23 cellular contexts compared by ENCODE assay signal in the genomic region with DNA sequence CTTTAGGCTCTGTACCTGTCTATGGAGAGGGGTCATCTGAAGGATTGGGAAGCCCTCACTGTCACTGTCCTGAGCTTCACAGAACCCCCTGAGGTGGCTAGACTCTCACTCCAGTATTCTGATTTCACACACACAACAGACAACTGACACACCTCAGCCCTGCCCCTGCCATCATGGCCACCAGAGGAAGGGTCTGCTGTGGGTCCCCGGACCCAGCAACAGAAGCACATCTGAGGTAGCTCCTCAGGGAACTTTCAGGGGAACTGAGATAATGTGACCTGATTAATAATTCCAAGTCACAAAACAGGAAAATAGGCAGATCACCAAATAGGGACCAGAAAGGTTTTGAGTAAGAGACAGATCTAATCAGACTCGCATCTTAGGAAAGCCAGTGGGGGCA. TPM values are rescaled to one million over a fixed set of nuclear protein-coding genes. Genes with fewer than 3 reads are reported as not detected.
DNase-seq lines count a peak whose midpoint lies in the region; ATAC-seq and TF ChIP-seq lines count a peak whose summit lies in the region.
"Had no signal": no experiment of that assay in that cellular context is flagged by ENCODE, and none has a peak within 500 bp of the region (broad histone marks: within the 10 kb centered on the region; RNA-seq: fewer than 3 reads in every experiment).

No MANE protein-coding gene starts in this region.

- in situ Hi-C loops in gastrocnemius medialis (cut with MboI; ENCODE audit: low sequenced_read_pairs in 4 of 4): loop anchor here in 1 of 4 donors (25.0 kb wide), 1 partner anchor 268 kb away; a partner anchor contains a TSS

- H3K4me1 Mint-ChIP-seq in activated T-cell treated with anti-CD3 and anti-CD28 coated beads, Interleukin-2, amount 50 U/mL, for 72 hours (ENCODE audit: low read depth): peaks cover 9% of the 10 kb centered on the region
- peaks cover 3% of the 10 kb centered on the region for H3K4me1 Mint-ChIP-seq in activated T-cell treated with anti-CD3 and anti-CD28 coated beads, Interleukin-2, amount 50 U/mL, for 4 hours (ENCODE audit: low read depth)
- H3K4me1 Mint-ChIP-seq in HFFc6 (ENCODE audit: low read depth) (peaks cover 16% of the 10 kb centered on the region), T-helper 17 cell (peaks cover 3% of the 10 kb centered on the region)

- no peak overlapping the region for H3K4me3 Mint-ChIP-seq in activated T-cell treated with anti-CD3 and anti-CD28 coated beads, Interleukin-2, amount 50 U/mL, for 72 hours
- H3K4me3 Mint-ChIP-seq in activated T-cell treated with anti-CD3 and anti-CD28 coated beads, Interleukin-2, amount 50 U/mL, for 4 hours: no peak overlapping the region
- H3K4me3 Mint-ChIP-seq in HFFc6 (no peak overlapping the region), T-helper 17 cell (no peak overlapping the region)
- H3K4me3 Mint-ChIP-seq: H9 had no signal

- peaks cover 0 to 90% of the 10 kb centered on the region in 2 donors for H3K36me3 ChIP-seq in gastrocnemius medialis

- no peak for TF ChIP-seq CTCF in HFFc6 (IDR thresholded peaks at IDR 0.05)
- no peak for TF ChIP-seq CTCF in gastrocnemius medialis (IDR thresholded peaks at IDR 0.05 in 4 of 5, conservative IDR thresholded peaks at IDR 0.05 in 1 of 5)

- no peak for ATAC-seq in activated T-cell treated with anti-CD3 and anti-CD28 coated beads, Interleukin-2, amount 50 U/mL, for 72 hours (replicated peaks in 1 of 2)
- ATAC-seq in activated T-cell treated with anti-CD3 and anti-CD28 coated beads, Interleukin-2, amount 50 U/mL, for 4 hours: no peak
- ATAC-seq in T-helper 17 cell (no peak), gastrocnemius medialis (no peak), HG03196 (IDR thresholded peaks at IDR 0.05; ENCODE audit: unreplicated experiment) (no peak)
- ATAC-seq: Panc1 had no signal

- intact Hi-C loops in gastrocnemius medialis (cut with DNase I; ENCODE audit: low total_unique reads): no loop called here

- no peak overlapping the region for H3K4me3 ChIP-seq in gastrocnemius medialis
- H3K4me3 ChIP-seq: GM23248, SK-N-MC had no signal

- no peak for DNase-seq in activated T-cell treated with anti-CD3 and anti-CD28 coated beads, Interleukin-2, amount 50 U/mL, for 72 hours
- DNase-seq in activated T-cell treated with anti-CD3 and anti-CD28 coated beads, Interleukin-2, amount 50 U/mL, for 4 hours: no peak
- DNase-seq in HFFc6: no peak
- no peak for DNase-seq in T-helper 17 cell
- no peak for DNase-seq in gastrocnemius medialis
- no peak for DNase-seq in RPMI8226
- DNase-seq: BE2C, COR-L47, DMS 273 treated with DMSO at 0.1 percent for 48 hours, DMS79 treated with DMSO at 0.1 percent for 48 hours, H9, NCI-H1105 treated with DMSO at 0.1 percent for 48 hours, NCI-H1694, NCI-H2081, NCI-H2171, NCI-H345, NCI-H524, NCI-H774, SHP77 had no signal

- H3K36me3 Mint-ChIP-seq in activated T-cell treated with anti-CD3 and anti-CD28 coated beads, Interleukin-2, amount 50 U/mL, for 72 hours (ENCODE audit: insufficient read depth in 2 of 2): peaks cover 5 to 16% of the 10 kb centered on the region in 2 donors
- peaks cover 38% of the 10 kb centered on the region for H3K36me3 Mint-ChIP-seq in activated T-cell treated with anti-CD3 and anti-CD28 coated beads, Interleukin-2, amount 50 U/mL, for 4 hours (ENCODE audit: insufficient read depth)
- H3K36me3 Mint-ChIP-seq in HFFc6 (ENCODE audit: low read depth) (peaks cover 39% of the 10 kb centered on the region), T-helper 17 cell (ENCODE audit: low read depth) (peaks cover 11% of the 10 kb centered on the region)

- no peaks in the 10 kb centered on the region for H3K27me3 ChIP-seq in gastrocnemius medialis
- H3K27me3 ChIP-seq: BE2C had no signal

- TF ChIP-seq POLR2A in gastrocnemius medialis (IDR thresholded peaks at IDR 0.05): no peak

- H3K27ac Mint-ChIP-seq in activated T-cell treated with anti-CD3 and anti-CD28 coated beads, Interleukin-2, amount 50 U/mL, for 72 hours: peak overlapping the region; percentile 58
- H3K27ac Mint-ChIP-seq in HFFc6 (peak overlapping the region; percentile 14; the same call in 1 of the 2 replicates), T-helper 17 cell (peak overlapping the region; percentile 77)

- H3K27ac ChIP-seq in gastrocnemius medialis: peak overlapping the region in 3 of 4 donors; percentile 27 to 43 (median 37)
- H3K27ac ChIP-seq: GM23248, SK-N-MC had no signal

- no peaks in the 10 kb centered on the region for H3K9me3 Mint-ChIP-seq in activated T-cell treated with anti-CD3 and anti-CD28 coated beads, Interleukin-2, amount 50 U/mL, for 72 hours
- H3K9me3 Mint-ChIP-seq in activated T-cell treated with anti-CD3 and anti-CD28 coated beads, Interleukin-2, amount 50 U/mL, for 4 hours: no peaks in the 10 kb centered on the region
- no peaks in the 10 kb centered on the region for H3K9me3 Mint-ChIP-seq in HFFc6
- H3K9me3 Mint-ChIP-seq: H9 had no signal

- H3K4me1 ChIP-seq in gastrocnemius medialis: no peaks in the 10 kb centered on the region
- H3K4me1 ChIP-seq: BE2C had no signal

- H3K9me3 ChIP-seq in T-helper 17 cell (ENCODE audit: control insufficient read depth, low read length, poor library complexity, severe bottlenecking) (no peaks in the 10 kb centered on the region), gastrocnemius medialis (no peaks in the 10 kb centered on the region)
- H3K9me3 ChIP-seq: BE2C had no signal

- no peaks in the 10 kb centered on the region for H3K27me3 Mint-ChIP-seq in activated T-cell treated with anti-CD3 and anti-CD28 coated beads, Interleukin-2, amount 50 U/mL, for 72 hours (ENCODE audit: low read depth)
- no peaks in the 10 kb centered on the region for H3K27me3 Mint-ChIP-seq in activated T-cell treated with anti-CD3 and anti-CD28 coated beads, Interleukin-2, amount 50 U/mL, for 4 hours (ENCODE audit: low read depth)
- H3K27me3 Mint-ChIP-seq in HFFc6 (ENCODE audit: insufficient read depth) (no peaks in the 10 kb centered on the region; the same call in 1 of the 2 replicates), T-helper 17 cell (no peaks in the 10 kb centered on the region)

RNA-seq across cellular contexts. Expression of a gene that starts 7.5 kb away (rescaled TPM):
- total RNA-seq in activated T-cell treated with anti-CD3 and anti-CD28 coated beads, Interleukin-2, amount 50 U/mL, for 72 hours: 10 to 100 TPM; 34.3 to 40.6 TPM
- 10 to 100 TPM; 14.3 to 20.9 (median 18.8) TPM for total RNA-seq in activated T-cell treated with anti-CD3 and anti-CD28 coated beads, Interleukin-2, amount 50 U/mL, for 4 hours
- 10 to 100 TPM; 11.2 to 12.7 (median 12.2) TPM for total RNA-seq in HFFc6 (2021; fragmentation: NEBNext Ultra II Directional; extraction: Animal tissue kit (Norgen Biotek cat#: 25700))
- total RNA-seq in T-helper 17 cell (10 to 100 TPM; 31.6 to 32.7 TPM), gastrocnemius medialis (100 to 1,000 TPM; 157 to 182 (median 178) TPM)

RNA-seq across cellular contexts. Expression of a gene that starts 22.7 kb away (rescaled TPM):
- total RNA-seq in activated T-cell treated with anti-CD3 and anti-CD28 coated beads, Interleukin-2, amount 50 U/mL, for 72 hours: 10 to 100 TPM; 27.1 to 27.2 TPM
- total RNA-seq in activated T-cell treated with anti-CD3 and anti-CD28 coated beads, Interleukin-2, amount 50 U/mL, for 4 hours: 10 to 100 TPM; 35.9 to 41.4 (median 39.2) TPM
- total RNA-seq in HFFc6 (2021; fragmentation: NEBNext Ultra II Directional; extraction: Animal tissue kit (Norgen Biotek cat#: 25700)): 10 to 100 TPM; 44.6 to 52.6 (median 47.5) TPM
- 10 to 100 TPM; 10.2 to 11.1 TPM for total RNA-seq in T-helper 17 cell
- 10 to 100 TPM; 53.8 to 75.1 (median 61.5) TPM for total RNA-seq in gastrocnemius medialis

RNA-seq across cellular contexts. Expression of a gene that starts 23.5 kb away (rescaled TPM):
- total RNA-seq in activated T-cell treated with anti-CD3 and anti-CD28 coated beads, Interleukin-2, amount 50 U/mL, for 72 hours: 10 to 100 TPM; 30.7 to 36.6 TPM
- total RNA-seq in activated T-cell treated with anti-CD3 and anti-CD28 coated beads, Interleukin-2, amount 50 U/mL, for 4 hours: 10 to 100 TPM; 36.8 to 41.4 (median 38.2) TPM
- 10 to 100 TPM; 26.6 to 30.8 (median 27.4) TPM for total RNA-seq in HFFc6 (2021; fragmentation: NEBNext Ultra II Directional; extraction: Animal tissue kit (Norgen Biotek cat#: 25700))
- 10 to 100 TPM; 23.1 to 24.9 TPM for total RNA-seq in T-helper 17 cell
- 10 to 100 TPM; 14.2 to 46.8 (median 24.6) TPM for total RNA-seq in gastrocnemius medialis

RNA-seq across cellular contexts. Expression of a gene that starts 24.0 kb away (rescaled TPM):
- total RNA-seq in activated T-cell treated with anti-CD3 and anti-CD28 coated beads, Interleukin-2, amount 50 U/mL, for 72 hours: 10 to 100 TPM; 68.3 to 78.6 TPM
- total RNA-seq in activated T-cell treated with anti-CD3 and anti-CD28 coated beads, Interleukin-2, amount 50 U/mL, for 4 hours: 100 to 1,000 TPM; 107 TPM
- total RNA-seq in HFFc6 (2021; fragmentation: NEBNext Ultra II Directional; extraction: Animal tissue kit (Norgen Biotek cat#: 25700)): 100 to 1,000 TPM in 4 of 6 experiments, 10 to 100 TPM in 2; 94.9 to 134 (median 113) TPM
- 10 to 100 TPM; 76.3 to 79.2 TPM for total RNA-seq in T-helper 17 cell
- 100 to 1,000 TPM; 106 to 199 (median 165) TPM for total RNA-seq in gastrocnemius medialis

RNA-seq across cellular contexts. Expression of a gene that starts 24.7 kb away (rescaled TPM):
- 100 to 1,000 TPM; 119 to 144 TPM for total RNA-seq in activated T-cell treated with anti-CD3 and anti-CD28 coated beads, Interleukin-2, amount 50 U/mL, for 72 hours
- 10 to 100 TPM; 50.2 to 80.5 (median 54.7) TPM for total RNA-seq in activated T-cell treated with anti-CD3 and anti-CD28 coated beads, Interleukin-2, amount 50 U/mL, for 4 hours
- 10 to 100 TPM in 5 of 6 experiments, 1 to 10 TPM in 1; 8.8 to 17.4 (median 16.2) TPM for total RNA-seq in HFFc6 (2021; fragmentation: NEBNext Ultra II Directional; extraction: Animal tissue kit (Norgen Biotek cat#: 25700))
- under 1 TPM; 0.32 to 0.37 TPM for total RNA-seq in T-helper 17 cell
- under 1 TPM in 1 of 4 donors, not detected in 3; 0.27 TPM for total RNA-seq in gastrocnemius medialis

Comparison
In these comparisons a context has a peak if more than half of its experiments do, and no peak if none do; other contexts are left out.
1. H3K27ac Mint-ChIP-seq: peak in every context shown above with its lines; median percentile 77 in T-helper 17 cell; 58 in activated T-cell treated with anti-CD3 and anti-CD28 coated beads, Interleukin-2, amount 50 U/mL, for 72 hours; 14 in HFFc6.